ENCODE assay signal across 9 cellular contexts in genomic region chrX:153819398-153820083, GRCh38. TPM values are rescaled to one million over a fixed set of nuclear protein-coding genes. Genes with fewer than 3 reads are reported as not detected.
DNase-seq lines count a peak whose midpoint lies in the region; ATAC-seq, FAIRE-seq and TF ChIP-seq lines count a peak whose summit lies in the region.
"Had no signal": no experiment of that assay in that cellular context is flagged by ENCODE, and none has a peak within 500 bp of the region (broad histone marks: within the 10 kb centered on the region; RNA-seq: fewer than 3 reads in every experiment).

No MANE protein-coding gene starts in this region.

- BruUV-seq in MCF 10A (replicated peaks; lab: Mats Ljungman, UMichigan), result no TSS peak

- H3K36me3 ChIP-seq in breast epithelium, result no peaks in the 10 kb centered on the region
- no peaks in the 10 kb centered on the region for H3K36me3 ChIP-seq in astrocyte (ENCODE audit: insufficient read depth, low read length)
- H3K36me3 ChIP-seq in mesenchymal stem cell (ENCODE audit: control insufficient read depth in 1 of 2, insufficient read depth in 2 of 2, low read depth in 1 of 2, low read length in 2 of 2), result no peaks in the 10 kb centered on the region
- no peaks in the 10 kb centered on the region for H3K36me3 ChIP-seq in uterus

- intact Hi-C loops in breast epithelium (cut with DNase I; ENCODE audit: low total_unique reads) (no loop called here), MCF 10A (cut with micrococcal nuclease) (no loop called here), uterus (cut with DNase I; ENCODE audit: low total_unique reads) (no loop called here)

- TF ChIP-seq CTCF in breast epithelium (IDR thresholded peaks at IDR 0.05), result no peak
- TF ChIP-seq CTCF in MCF 10A (IDR thresholded peaks at IDR 0.05; ENCODE audit: unreplicated experiment), result no peak
- no peak for TF ChIP-seq CTCF in astrocyte (IDR thresholded peaks at IDR 0.05; ENCODE audit: insufficient read depth, low read depth, low read length)
- no peak for TF ChIP-seq CTCF in uterus (IDR thresholded peaks at IDR 0.05)

- H2BK120ac ChIP-seq in mesenchymal stem cell (ENCODE audit: low read depth, low read length), result no peak overlapping the region

- H3K27ac ChIP-seq in breast epithelium (no peak overlapping the region), astrocyte (ENCODE audit: low read depth, low read length) (no peak overlapping the region), mesenchymal stem cell (ENCODE audit: low read length, poor library complexity, severe bottlenecking) (no peak overlapping the region), uterus (no peak overlapping the region)

- H3K4me3 Mint-ChIP-seq in MCF 10A (ENCODE audit: unreplicated experiment), result no peak overlapping the region
- H3K4me3 Mint-ChIP-seq in astrocyte (ENCODE audit: unreplicated experiment), result no peak overlapping the region

- H3K18ac ChIP-seq in mesenchymal stem cell (ENCODE audit: low read depth in 1 of 2, low read length in 2 of 2), result peak overlapping the region; percentile 66 to 71

- no peaks in the 10 kb centered on the region for H3K36me3 Mint-ChIP-seq in MCF 10A (ENCODE audit: insufficient read depth, unreplicated experiment)
- H3K36me3 Mint-ChIP-seq in astrocyte (ENCODE audit: low read depth, unreplicated experiment), result peaks cover 3% of the 10 kb centered on the region

- DNase-seq in breast epithelium (ENCODE audit: low spot score in 2 of 2), result no peak
- no peak for DNase-seq in MCF 10A (ENCODE audit: unreplicated experiment)
- no peak for DNase-seq in astrocyte (ENCODE audit: low read depth)
- DNase-seq in mesenchymal stem cell, result no peak
- DNase-seq in uterus, result peak in 1 of 2 donors; percentile 11
- no peak for DNase-seq in mucosa of gallbladder (ENCODE audit: low spot score)
- no peak for DNase-seq in NCI-H446 treated with DMSO at 0.1 percent for 48 hours (lab: John Stamatoyannopoulos, UW)
- DNase-seq: cerebellar nuclear complex had no signal

- no peak for TF ChIP-seq POLR2A in breast epithelium (IDR thresholded peaks at IDR 0.05)
- no peak for TF ChIP-seq POLR2A in uterus (IDR thresholded peaks at IDR 0.05)

- no peak overlapping the region for H2BK5ac ChIP-seq in mesenchymal stem cell (ENCODE audit: low read depth, low read length, poor library complexity, severe bottlenecking)

- ATAC-seq in GM19351 (IDR thresholded peaks at IDR 0.05; ENCODE audit: unreplicated experiment), result no peak

- no peaks in the 10 kb centered on the region for H3K4me1 ChIP-seq in breast epithelium
- H3K4me1 ChIP-seq in astrocyte (ENCODE audit: insufficient read depth, low read length), result no peaks in the 10 kb centered on the region
- peaks cover 8% of the 10 kb centered on the region for H3K4me1 ChIP-seq in mesenchymal stem cell (ENCODE audit: control insufficient read depth, insufficient read depth, low read depth, low read length)
- H3K4me1 ChIP-seq in uterus, result no peaks in the 10 kb centered on the region

- no peak overlapping the region for H2BK15ac ChIP-seq in mesenchymal stem cell (ENCODE audit: low read depth, poor library complexity, severe bottlenecking)

- peak overlapping the region in 1 of 2 experiments; percentile 7 for H3K4ac ChIP-seq in mesenchymal stem cell (ENCODE audit: low read depth in 1 of 2, low read length in 2 of 2)

- H3K23ac ChIP-seq in mesenchymal stem cell (ENCODE audit: low read length in 2 of 2), result no peak overlapping the region

- H2AFZ ChIP-seq in astrocyte (ENCODE audit: low read depth, low read length) (peak overlapping the region; percentile 69), mesenchymal stem cell (ENCODE audit: low read depth, low read length) (no peak overlapping the region)

- H2AK5ac ChIP-seq in mesenchymal stem cell (ENCODE audit: low read length, severe bottlenecking), result no peak overlapping the region

- H3K9me3 Mint-ChIP-seq in MCF 10A (ENCODE audit: unreplicated experiment) (no peaks in the 10 kb centered on the region), astrocyte (ENCODE audit: unreplicated experiment) (no peaks in the 10 kb centered on the region)

- no peak overlapping the region for H4K91ac ChIP-seq in mesenchymal stem cell (ENCODE audit: low read length)

- FAIRE-seq in astrocyte (lab: Jason Lieb, UNC), result no peak

- H3K27me3 ChIP-seq in breast epithelium, result peaks cover 0 to 70% of the 10 kb centered on the region in 2 donors
- no peaks in the 10 kb centered on the region for H3K27me3 ChIP-seq in astrocyte (ENCODE audit: insufficient read depth, low read length)
- peaks cover 4 to 71% of the 10 kb centered on the region in 2 experiments for H3K27me3 ChIP-seq in mesenchymal stem cell (ENCODE audit: control insufficient read depth in 1 of 2, insufficient read depth in 1 of 2, low read length in 2 of 2)
- no peaks in the 10 kb centered on the region for H3K27me3 ChIP-seq in uterus

- H3K4me3 ChIP-seq in breast epithelium, result peak overlapping the region; percentile 37 to 65 (median 51)
- peak overlapping the region; percentile 28 for H3K4me3 ChIP-seq in astrocyte (ENCODE audit: insufficient read depth, low read depth, low read length)
- H3K4me3 ChIP-seq in mesenchymal stem cell (ENCODE audit: insufficient read depth in 1 of 2, low read depth in 1 of 2, low read length in 2 of 2), result peak overlapping the region; percentile 39 to 41
- peak overlapping the region; percentile 25 to 32 for H3K4me3 ChIP-seq in uterus

- no peak overlapping the region for H3K14ac ChIP-seq in mesenchymal stem cell (ENCODE audit: low read length in 2 of 2)

- H3K9me3 ChIP-seq in breast epithelium, result peaks cover 0 to 3% of the 10 kb centered on the region in 2 donors
- H3K9me3 ChIP-seq in astrocyte (ENCODE audit: insufficient read depth, low read depth, low read length), result no peaks in the 10 kb centered on the region
- H3K9me3 ChIP-seq in mesenchymal stem cell (ENCODE audit: control insufficient read depth, low read length), result peaks cover 6% of the 10 kb centered on the region
- no peaks in the 10 kb centered on the region for H3K9me3 ChIP-seq in uterus

- no peak overlapping the region for H3K9ac ChIP-seq in astrocyte (ENCODE audit: low read length)
- H3K9ac ChIP-seq in mesenchymal stem cell (ENCODE audit: low read length), result no peak overlapping the region

- H3K27ac Mint-ChIP-seq in MCF 10A (ENCODE audit: low read depth, unreplicated experiment), result no peak overlapping the region
- no peak overlapping the region for H3K27ac Mint-ChIP-seq in astrocyte (ENCODE audit: unreplicated experiment)

- H3K4me1 Mint-ChIP-seq in MCF 10A (ENCODE audit: insufficient read depth, unreplicated experiment) (no peaks in the 10 kb centered on the region), astrocyte (ENCODE audit: low read depth, unreplicated experiment) (no peaks in the 10 kb centered on the region)

- CTCF ChIA-PET in MCF 10A (lab: Yijun Ruan, JAX), result interaction anchor here (0.6 to 0.9 kb wide), 2 partner anchors 130 to 271 kb away, joined by 3 read pairs; no protein-coding TSS in a partner anchor

- no peaks in the 10 kb centered on the region for H3K79me1 ChIP-seq in mesenchymal stem cell (replicated peaks; ENCODE audit: low read length, poor library complexity, severe bottlenecking)

- WGBS in mesenchymal stem cell, result 52% methylated on average over 16 of the region's 22 CpGs

- no peaks in the 10 kb centered on the region for H4K20me1 ChIP-seq in astrocyte (ENCODE audit: insufficient read depth, low read length)

- no peaks in the 10 kb centered on the region for H3K79me2 ChIP-seq in astrocyte (ENCODE audit: insufficient read depth, low read length)

- no peak overlapping the region for H2BK12ac ChIP-seq in mesenchymal stem cell (ENCODE audit: low read length in 2 of 2)

- peaks cover 29% of the 10 kb centered on the region for H3K27me3 Mint-ChIP-seq in MCF 10A (ENCODE audit: insufficient read depth, unreplicated experiment)
- peaks cover 5% of the 10 kb centered on the region for H3K27me3 Mint-ChIP-seq in astrocyte (ENCODE audit: low read depth, unreplicated experiment)

- H4K8ac ChIP-seq in mesenchymal stem cell (ENCODE audit: low read length), result peak overlapping the region; percentile 28

- H3K4me2 ChIP-seq in astrocyte (ENCODE audit: low read length), result peak overlapping the region; percentile 78
- peak overlapping the region; percentile 79 for H3K4me2 ChIP-seq in mesenchymal stem cell (ENCODE audit: low read length, poor library complexity, severe bottlenecking)

- POLR2A ChIA-PET in MCF 10A (lab: Yijun Ruan, JAX), result no interaction called here

RNA-seq across cellular contexts. Expression of gene PDZD4, which starts 10.8 kb away (rescaled TPM):
- total RNA-seq in breast epithelium, result 1 to 10 TPM in 2 of 3 donors, under 1 TPM in 1; 0.80 to 5.6 (median 2.9) TPM
- total RNA-seq in MCF 10A (2022), result 0.29 TPM in 1 of 2 replicates, not detected in the other
- 9.9 and 13.1 TPM in 2 replicates for total RNA-seq in astrocyte
- 0.47 TPM for polyA plus RNA-seq in mesenchymal stem cell (2013, experiment 1 of 2)
- polyA plus RNA-seq in mesenchymal stem cell (2013, experiment 2 of 2), result 0.40 TPM
- 10 to 100 TPM in 3 of 4 donors, 1 to 10 TPM in 1; 2.6 to 21.3 (median 16.8) TPM for total RNA-seq in uterus
- 15.1 TPM for total RNA-seq in mucosa of gallbladder

RNA-seq across cellular contexts. Expression of gene SSR4, which starts 25.1 kb away (rescaled TPM):
- total RNA-seq in breast epithelium, result 100 to 1,000 TPM; 112 to 252 (median 182) TPM
- 328 and 371 TPM in 2 replicates for total RNA-seq in MCF 10A (2022)
- 252 and 299 TPM in 2 replicates for total RNA-seq in astrocyte
- polyA plus RNA-seq in mesenchymal stem cell (2013, experiment 1 of 2), result 398 TPM
- polyA plus RNA-seq in mesenchymal stem cell (2013, experiment 2 of 2), result 402 TPM
- total RNA-seq in uterus, result 100 to 1,000 TPM in 2 of 4 donors, 10 to 100 TPM in 2; 26.9 to 633 (median 103) TPM
- 401 TPM for total RNA-seq in mucosa of gallbladder

RNA-seq across cellular contexts. Expression of gene IDH3G, which starts 25.4 kb away (rescaled TPM):
- total RNA-seq in breast epithelium (10 to 100 TPM; 75.4 to 91.5 (median 76.5) TPM), MCF 10A (2022) (56.5 and 65.4 TPM in 2 replicates), astrocyte (40.0 and 41.9 TPM in 2 replicates), uterus (10 to 100 TPM; 48.4 to 88.5 (median 67.2) TPM), mucosa of gallbladder (51.5 TPM)
- 73.4 TPM for polyA plus RNA-seq in mesenchymal stem cell (2013, experiment 1 of 2)
- polyA plus RNA-seq in mesenchymal stem cell (2013, experiment 2 of 2), result 71.2 TPM

RNA-seq across cellular contexts. Expression of gene SRPK3, which starts 38.7 kb away (rescaled TPM):
- total RNA-seq in breast epithelium (1 to 10 TPM in 2 of 3 donors, under 1 TPM in 1; 0.33 to 1.5 (median 1.3) TPM), MCF 10A (2022) (not detected in 2 replicates), astrocyte (not detected in 2 replicates), uterus (10 to 100 TPM in 1 of 4 donors, 1 to 10 TPM in 2, under 1 TPM in 1; 0.76 to 13.8 (median 5.5) TPM), mucosa of gallbladder (5.8 TPM)
- 0.03 TPM for polyA plus RNA-seq in mesenchymal stem cell (2013, experiment 1 of 2)
- polyA plus RNA-seq in mesenchymal stem cell (2013, experiment 2 of 2), result 0.03 TPM

RNA-seq across cellular contexts. Expression of gene PLXNB3, which starts 55.5 kb away (rescaled TPM):
- 10 to 100 TPM; 12.3 to 17.9 (median 13.4) TPM for total RNA-seq in breast epithelium
- 7.2 and 13.5 TPM in 2 replicates for total RNA-seq in MCF 10A (2022)
- total RNA-seq in astrocyte, result 5.3 and 5.4 TPM in 2 replicates
- 8.0 TPM for polyA plus RNA-seq in mesenchymal stem cell (2013, experiment 1 of 2)
- polyA plus RNA-seq in mesenchymal stem cell (2013, experiment 2 of 2), result 8.5 TPM
- total RNA-seq in uterus, result 10 to 100 TPM in 1 of 4 donors, 1 to 10 TPM in 3; 1.5 to 50.7 (median 5.1) TPM
- total RNA-seq in mucosa of gallbladder, result 65.3 TPM
